9 cellular contexts compared by ENCODE assay signal in genomic region chr11:27464155-27464759, GRCh38. TPM values are rescaled to one million over a fixed set of nuclear protein-coding genes. Genes with fewer than 3 reads are reported as not detected.
DNase-seq lines count a peak whose midpoint lies in the region; FAIRE-seq and TF ChIP-seq lines count a peak whose summit lies in the region.
"Had no signal": no experiment of that assay in that cellular context is flagged by ENCODE, and none has a peak within 500 bp of the region (broad histone marks: within the 10 kb centered on the region; RNA-seq: fewer than 3 reads in every experiment).

No MANE protein-coding gene starts in this region.

- H3K9me3 ChIP-seq in adrenal gland (replicated peaks in 1 of 3) (no peaks in the 10 kb centered on the region), iPS-15b (ENCODE audit: control insufficient read depth, insufficient read depth, low read length) (no peaks in the 10 kb centered on the region), small intestine (ENCODE audit: control insufficient read depth, low read depth) (no peaks in the 10 kb centered on the region)

- no peak for TF ChIP-seq POLR2A in adrenal gland (IDR thresholded peaks at IDR 0.05)
- no peak for TF ChIP-seq POLR2A in GM12892 (IDR thresholded peaks at IDR 0.05; ENCODE audit: low read depth, low read length)

- no peak for TF ChIP-seq CTCF in adrenal gland (IDR thresholded peaks at IDR 0.05)

- WGBS in adrenal gland, 4 donors = 70 to 84% (median 78%) methylated on average over 3 of the region's 3 CpGs
- 39 to 52% (median 52%) methylated on average over 3 of the region's 3 CpGs for WGBS in small intestine, 3 donors

- DNase-seq in HT1080 (ENCODE audit: low read depth) (peak; percentile 42), adrenal gland (peak in 1 of 7 donors; percentile 35), small intestine (peak; percentile 45), ecto neural progenitor cell (ENCODE audit: low spot score) (no peak), GM12892 (ENCODE audit: insufficient read length) (no peak), T1000 (lab: John Stamatoyannopoulos, UW) (no peak), occipital lobe (lab: John Stamatoyannopoulos, UW) (no peak)
- DNase-seq: GDM1 had no signal

- H3K9ac ChIP-seq in iPS-15b (ENCODE audit: low read depth, low read length) = peak overlapping the region; percentile 12

- H3K36me3 ChIP-seq in adrenal gland (replicated peaks in 1 of 2) (no peaks in the 10 kb centered on the region), iPS-15b (ENCODE audit: control insufficient read depth, insufficient read depth, low read length) (no peaks in the 10 kb centered on the region), small intestine (ENCODE audit: control insufficient read depth in 2 of 2, insufficient read depth in 2 of 2, low read length in 2 of 2) (no peaks in the 10 kb centered on the region)

- H3K4me1 ChIP-seq in adrenal gland (replicated peaks in 1 of 2) (peaks cover 45 to 64% of the 10 kb centered on the region in 2 donors), iPS-15b (ENCODE audit: control insufficient read depth, insufficient read depth, low read length) (peaks cover 27% of the 10 kb centered on the region), small intestine (ENCODE audit: control insufficient read depth in 2 of 2, insufficient read depth in 1 of 2, low read depth in 1 of 2, low read length in 1 of 2) (peaks cover 2 to 11% of the 10 kb centered on the region in 2 donors)

- H3K27me3 ChIP-seq in adrenal gland (no peaks in the 10 kb centered on the region), iPS-15b (ENCODE audit: control insufficient read depth, insufficient read depth, low read length) (no peaks in the 10 kb centered on the region), small intestine (ENCODE audit: control insufficient read depth in 2 of 2, insufficient read depth in 2 of 2, low read length in 2 of 2) (no peaks in the 10 kb centered on the region)

- H3K4me3 ChIP-seq in adrenal gland (no peak overlapping the region), iPS-15b (ENCODE audit: low read depth, low read length) (no peak overlapping the region), small intestine (ENCODE audit: low read depth in 1 of 2, low read length in 2 of 2) (no peak overlapping the region)

- intact Hi-C loops in adrenal gland (cut with DNase I) = loop anchor here in 1 of 2 donors (10.0 kb wide), 1 partner anchor 69 kb away; no protein-coding TSS in a partner anchor

- FAIRE-seq in small intestine (lab: Jason Lieb, UNC) = no peak
- FAIRE-seq in GM12892 (lab: Jason Lieb, UNC) = no peak

- H3K27ac ChIP-seq in adrenal gland (peak overlapping the region in 3 of 5 donors; percentile 3 to 53 (median 33)), small intestine (ENCODE audit: low read depth in 1 of 2, low read length in 1 of 2) (peak overlapping the region; percentile 11 to 72)

RNA-seq across cellular contexts. Expression of gene LGR4, which starts 8.3 kb away (rescaled TPM):
- 6.6 and 9.0 TPM in 2 replicates for total RNA-seq in HT1080 (2014; rRNA removed; shearing (Covaris generic))
- 6.4 and 7.6 TPM in 2 replicates for polyA plus RNA-seq in HT1080 (2015; cell fraction: cytosol; rRNA removed)
- polyA plus RNA-seq in HT1080 (2015; cell fraction: nucleus; rRNA removed) = 14.6 and 15.0 TPM in 2 replicates
- total RNA-seq in adrenal gland (10 to 100 TPM; 17.3 to 78.3 (median 44.6) TPM), occipital lobe (19.0 TPM)
- polyA plus RNA-seq in adrenal gland (10 to 100 TPM in 1 of 3 donors, 1 to 10 TPM in 2; 7.3 to 36.8 (median 9.9) TPM), small intestine (10 to 100 TPM in 2 of 3 donors, 1 to 10 TPM in 1; 5.9 to 20.5 (median 10.1) TPM)
- 0.59 TPM for polyA plus RNA-seq in GM12892 (2012; ENCODE audit: missing spikeins)

RNA-seq across cellular contexts. Expression of gene LIN7C, which starts 42.3 kb away (rescaled TPM):
- total RNA-seq in HT1080 (2014; rRNA removed; shearing (Covaris generic)) = 30.5 and 38.2 TPM in 2 replicates
- 47.3 and 60.6 TPM in 2 replicates for polyA plus RNA-seq in HT1080 (2015; cell fraction: cytosol; rRNA removed)
- 39.4 and 39.5 TPM in 2 replicates for polyA plus RNA-seq in HT1080 (2015; cell fraction: nucleus; rRNA removed)
- total RNA-seq in adrenal gland (10 to 100 TPM; 25.5 to 53.4 (median 41.3) TPM), occipital lobe (283 TPM)
- polyA plus RNA-seq in adrenal gland (10 to 100 TPM in 1 of 3 donors, 1 to 10 TPM in 2; 7.2 to 20.3 (median 7.8) TPM), small intestine (10 to 100 TPM in 1 of 3 donors, 1 to 10 TPM in 2; 7.3 to 13.8 (median 8.9) TPM)
- 9.6 TPM for polyA plus RNA-seq in GM12892 (2012; ENCODE audit: missing spikeins)

Comparison
In these comparisons a context has a peak if more than half of its experiments do, and no peak if none do; other contexts are left out.
1. DNase-seq: peak in HT1080 (single experiment) and small intestine (single experiment); none in ecto neural progenitor cell (single experiment), GM12892 (single experiment), T1000 (single experiment) and occipital lobe (single experiment).